1 cellular context compared by ENCODE assay signal in the genomic region with DNA sequence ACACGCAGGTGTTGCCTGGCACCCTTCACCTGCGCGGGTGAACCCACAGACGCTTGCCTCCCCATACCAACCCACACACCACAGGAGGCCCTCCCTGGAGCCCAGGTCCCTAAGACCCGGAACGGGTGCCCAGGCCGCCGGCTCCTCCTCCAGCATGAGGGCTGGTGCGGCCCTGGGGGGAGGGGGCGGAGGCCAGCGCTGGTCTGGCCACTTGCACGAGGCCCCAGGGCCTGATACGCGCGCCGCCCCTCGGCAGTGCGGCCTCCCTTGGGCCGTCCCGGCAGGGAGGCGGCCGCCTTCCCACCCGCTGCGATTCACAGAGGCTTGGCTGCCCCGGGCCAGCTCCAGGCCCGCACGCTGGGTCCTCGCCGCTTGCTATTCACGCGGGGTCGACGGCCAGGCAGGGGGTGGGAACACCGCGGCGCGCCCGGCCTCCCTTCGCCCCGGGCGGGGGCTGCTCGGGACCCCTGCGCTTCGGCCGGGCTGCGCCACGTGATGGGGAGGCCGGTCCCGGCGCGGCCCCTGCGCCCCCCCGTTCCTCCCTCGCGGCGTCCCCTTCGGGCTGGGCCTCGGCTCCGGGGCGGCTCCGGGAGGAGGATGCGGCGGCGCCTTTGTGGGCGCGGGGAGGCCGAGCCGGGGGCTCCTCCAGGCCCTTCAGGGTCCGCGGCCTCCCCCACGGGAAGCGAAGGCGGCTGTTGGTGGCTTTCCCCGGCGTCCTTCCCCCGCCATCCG.
TF ChIP-seq lines count a peak whose summit lies in the region.

No MANE protein-coding gene starts in this region.

TF ChIP-seq in HepG2, 621 proteins besides CTCF, POLR2A, EP300 and RAD21 (continued from another document and continues in another):
- TF ChIP-seq, protein P1, sequence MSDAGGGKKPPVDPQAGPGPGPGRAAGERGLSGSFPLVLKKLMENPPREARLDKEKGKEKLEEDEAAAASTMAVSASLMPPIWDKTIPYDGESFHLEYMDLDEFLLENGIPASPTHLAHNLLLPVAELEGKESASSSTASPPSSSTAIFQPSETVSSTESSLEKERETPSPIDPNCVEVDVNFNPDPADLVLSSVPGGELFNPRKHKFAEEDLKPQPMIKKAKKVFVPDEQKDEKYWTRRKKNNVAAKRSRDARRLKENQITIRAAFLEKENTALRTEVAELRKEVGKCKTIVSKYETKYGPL (CRISPR knock-in tag; IDR thresholded peaks at IDR 0.05): no peak
- TF ChIP-seq FOXA3 (CRISPR knock-in tag; IDR thresholded peaks at IDR 0.05): no peak
- no peak for TF ChIP-seq HHEX (CRISPR knock-in tag; IDR thresholded peaks at IDR 0.05)
- TF ChIP-seq ZFAT (CRISPR knock-in tag; conservative IDR thresholded peaks at IDR 0.05): no peak
- TF ChIP-seq RXRA (CRISPR knock-in tag; IDR thresholded peaks at IDR 0.05): no peak; the same call in 1 of the 2 replicates
- TF ChIP-seq, protein P2, sequence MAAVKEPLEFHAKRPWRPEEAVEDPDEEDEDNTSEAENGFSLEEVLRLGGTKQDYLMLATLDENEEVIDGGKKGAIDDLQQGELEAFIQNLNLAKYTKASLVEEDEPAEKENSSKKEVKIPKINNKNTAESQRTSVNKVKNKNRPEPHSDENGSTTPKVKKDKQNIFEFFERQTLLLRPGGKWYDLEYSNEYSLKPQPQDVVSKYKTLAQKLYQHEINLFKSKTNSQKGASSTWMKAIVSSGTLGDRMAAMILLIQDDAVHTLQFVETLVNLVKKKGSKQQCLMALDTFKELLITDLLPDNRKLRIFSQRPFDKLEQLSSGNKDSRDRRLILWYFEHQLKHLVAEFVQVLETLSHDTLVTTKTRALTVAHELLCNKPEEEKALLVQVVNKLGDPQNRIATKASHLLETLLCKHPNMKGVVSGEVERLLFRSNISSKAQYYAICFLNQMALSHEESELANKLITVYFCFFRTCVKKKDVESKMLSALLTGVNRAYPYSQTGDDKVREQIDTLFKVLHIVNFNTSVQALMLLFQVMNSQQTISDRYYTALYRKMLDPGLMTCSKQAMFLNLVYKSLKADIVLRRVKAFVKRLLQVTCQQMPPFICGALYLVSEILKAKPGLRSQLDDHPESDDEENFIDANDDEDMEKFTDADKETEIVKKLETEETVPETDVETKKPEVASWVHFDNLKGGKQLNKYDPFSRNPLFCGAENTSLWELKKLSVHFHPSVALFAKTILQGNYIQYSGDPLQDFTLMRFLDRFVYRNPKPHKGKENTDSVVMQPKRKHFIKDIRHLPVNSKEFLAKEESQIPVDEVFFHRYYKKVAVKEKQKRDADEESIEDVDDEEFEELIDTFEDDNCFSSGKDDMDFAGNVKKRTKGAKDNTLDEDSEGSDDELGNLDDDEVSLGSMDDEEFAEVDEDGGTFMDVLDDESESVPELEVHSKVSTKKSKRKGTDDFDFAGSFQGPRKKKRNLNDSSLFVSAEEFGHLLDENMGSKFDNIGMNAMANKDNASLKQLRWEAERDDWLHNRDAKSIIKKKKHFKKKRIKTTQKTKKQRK (IDR thresholded peaks at IDR 0.05; ENCODE audit: low read length): no peak
- no peak for TF ChIP-seq NFE2L2 (IDR thresholded peaks at IDR 0.05; ENCODE audit: low read length)
- TF ChIP-seq, protein P3, sequence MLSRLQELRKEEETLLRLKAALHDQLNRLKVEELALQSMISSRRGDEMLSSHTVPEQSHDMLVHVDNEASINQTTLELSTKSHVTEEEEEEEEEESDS (CRISPR knock-in tag; IDR thresholded peaks at IDR 0.05; ENCODE audit: borderline replicate concordance): no peak
- no peak for TF ChIP-seq ZFP62 (CRISPR knock-in tag; IDR thresholded peaks at IDR 0.05)
- TF ChIP-seq, protein P4, sequence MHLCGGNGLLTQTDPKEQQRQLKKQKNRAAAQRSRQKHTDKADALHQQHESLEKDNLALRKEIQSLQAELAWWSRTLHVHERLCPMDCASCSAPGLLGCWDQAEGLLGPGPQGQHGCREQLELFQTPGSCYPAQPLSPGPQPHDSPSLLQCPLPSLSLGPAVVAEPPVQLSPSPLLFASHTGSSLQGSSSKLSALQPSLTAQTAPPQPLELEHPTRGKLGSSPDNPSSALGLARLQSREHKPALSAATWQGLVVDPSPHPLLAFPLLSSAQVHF (CRISPR knock-in tag; IDR thresholded peaks at IDR 0.05): no peak
- TF ChIP-seq CBFB (CRISPR knock-in tag; IDR thresholded peaks at IDR 0.05): peak; percentile 20; the same call in 1 of the 2 replicates
- no peak for TF ChIP-seq ZNF30 (CRISPR knock-in tag; IDR thresholded peaks at IDR 0.05)
- no peak; the same call in 1 of the 2 replicates for TF ChIP-seq ZNF264 (CRISPR knock-in tag; IDR thresholded peaks at IDR 0.05)
- TF ChIP-seq PITX1 (CRISPR knock-in tag; IDR thresholded peaks at IDR 0.05): peak; percentile 36; the same call in 1 of the 2 replicates
- no peak for TF ChIP-seq ATF7-NPFF (CRISPR knock-in tag; IDR thresholded peaks at IDR 0.05; ENCODE audit: low read depth)
- TF ChIP-seq FLYWCH1 (CRISPR knock-in tag; IDR thresholded peaks at IDR 0.05): no peak
- peak; percentile 33; the same call in 1 of the 2 replicates for TF ChIP-seq ZFP90 (CRISPR knock-in tag; IDR thresholded peaks at IDR 0.05; ENCODE audit: borderline replicate concordance)
- TF ChIP-seq, protein P5, sequence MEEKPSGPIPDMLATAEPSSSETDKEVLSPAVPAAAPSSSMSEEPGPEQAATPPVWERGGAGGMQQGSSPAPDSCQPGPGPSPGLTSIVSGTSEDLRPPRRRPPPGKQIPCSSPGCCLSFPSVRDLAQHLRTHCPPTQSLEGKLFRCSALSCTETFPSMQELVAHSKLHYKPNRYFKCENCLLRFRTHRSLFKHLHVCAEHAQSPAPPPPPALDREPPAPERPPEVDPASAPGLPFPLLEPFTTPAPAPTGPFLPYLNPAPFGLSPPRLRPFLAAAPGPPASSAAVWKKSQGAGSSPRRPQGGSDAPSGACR (CRISPR knock-in tag; IDR thresholded peaks at IDR 0.05): no peak
- no peak for TF ChIP-seq ZNF746 (CRISPR knock-in tag; IDR thresholded peaks at IDR 0.05)
- no peak for TF ChIP-seq TBP (CRISPR knock-in tag; IDR thresholded peaks at IDR 0.05)
- no peak; the same call in 1 of the 2 replicates for TF ChIP-seq ETV5 (CRISPR knock-in tag; IDR thresholded peaks at IDR 0.05; ENCODE audit: borderline replicate concordance)
- no peak for TF ChIP-seq ZFP36L2 (CRISPR knock-in tag; IDR thresholded peaks at IDR 0.05)
- peak; percentile 46; the same call in 1 of the 2 replicates for TF ChIP-seq HES4 (CRISPR knock-in tag; IDR thresholded peaks at IDR 0.05; ENCODE audit: borderline replicate concordance)
- TF ChIP-seq DMAP1 (CRISPR knock-in tag; IDR thresholded peaks at IDR 0.05): peak; percentile 59; the same call in 1 of the 2 replicates
- TF ChIP-seq HOXA7 (CRISPR knock-in tag; IDR thresholded peaks at IDR 0.05): no peak
- no peak for TF ChIP-seq MED1 (CRISPR knock-in tag; IDR thresholded peaks at IDR 0.05)
- no peak for TF ChIP-seq PCBP2 (optimal IDR thresholded peaks at IDR 0.05; ENCODE audit: low read depth, low read length, poor library complexity, severe bottlenecking)
- TF ChIP-seq KDM5B (CRISPR knock-in tag; IDR thresholded peaks at IDR 0.05; ENCODE audit: borderline replicate concordance): peak; percentile 61; the same call in 1 of the 2 replicates
- TF ChIP-seq DPF2 (CRISPR knock-in tag; IDR thresholded peaks at IDR 0.05; ENCODE audit: borderline replicate concordance, low read depth): no peak
- TF ChIP-seq ZNF382 (CRISPR knock-in tag; IDR thresholded peaks at IDR 0.05; ENCODE audit: borderline replicate concordance): no peak
- no peak; the same call in 1 of the 2 replicates for TF ChIP-seq ZBTB42 (CRISPR knock-in tag; IDR thresholded peaks at IDR 0.05)
- no peak for TF ChIP-seq DNMT3B (CRISPR knock-in tag; conservative IDR thresholded peaks at IDR 0.05)
- TF ChIP-seq, protein P6, sequence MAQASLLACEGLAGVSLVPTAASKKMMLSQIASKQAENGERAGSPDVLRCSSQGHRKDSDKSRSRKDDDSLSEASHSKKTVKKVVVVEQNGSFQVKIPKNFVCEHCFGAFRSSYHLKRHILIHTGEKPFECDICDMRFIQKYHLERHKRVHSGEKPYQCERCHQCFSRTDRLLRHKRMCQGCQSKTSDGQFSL (CRISPR knock-in tag; IDR thresholded peaks at IDR 0.05): peak; percentile 1; the same call in 1 of the 2 replicates
- no peak; the same call in 1 of the 2 replicates for TF ChIP-seq SALL1 (CRISPR knock-in tag; IDR thresholded peaks at IDR 0.05)
- no peak for TF ChIP-seq KLF13 (CRISPR knock-in tag; IDR thresholded peaks at IDR 0.05)
- TF ChIP-seq ZNF136 (CRISPR knock-in tag; IDR thresholded peaks at IDR 0.05; ENCODE audit: low read depth): no peak
- TF ChIP-seq, protein P7, sequence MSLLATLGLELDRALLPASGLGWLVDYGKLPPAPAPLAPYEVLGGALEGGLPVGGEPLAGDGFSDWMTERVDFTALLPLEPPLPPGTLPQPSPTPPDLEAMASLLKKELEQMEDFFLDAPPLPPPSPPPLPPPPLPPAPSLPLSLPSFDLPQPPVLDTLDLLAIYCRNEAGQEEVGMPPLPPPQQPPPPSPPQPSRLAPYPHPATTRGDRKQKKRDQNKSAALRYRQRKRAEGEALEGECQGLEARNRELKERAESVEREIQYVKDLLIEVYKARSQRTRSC (CRISPR knock-in tag; IDR thresholded peaks at IDR 0.05; ENCODE audit: low read depth): peak; percentile 74; the same call in 1 of the 2 replicates
- no peak for TF ChIP-seq MZF1 (CRISPR knock-in tag; IDR thresholded peaks at IDR 0.05; ENCODE audit: borderline replicate concordance)
- TF ChIP-seq, protein P8, sequence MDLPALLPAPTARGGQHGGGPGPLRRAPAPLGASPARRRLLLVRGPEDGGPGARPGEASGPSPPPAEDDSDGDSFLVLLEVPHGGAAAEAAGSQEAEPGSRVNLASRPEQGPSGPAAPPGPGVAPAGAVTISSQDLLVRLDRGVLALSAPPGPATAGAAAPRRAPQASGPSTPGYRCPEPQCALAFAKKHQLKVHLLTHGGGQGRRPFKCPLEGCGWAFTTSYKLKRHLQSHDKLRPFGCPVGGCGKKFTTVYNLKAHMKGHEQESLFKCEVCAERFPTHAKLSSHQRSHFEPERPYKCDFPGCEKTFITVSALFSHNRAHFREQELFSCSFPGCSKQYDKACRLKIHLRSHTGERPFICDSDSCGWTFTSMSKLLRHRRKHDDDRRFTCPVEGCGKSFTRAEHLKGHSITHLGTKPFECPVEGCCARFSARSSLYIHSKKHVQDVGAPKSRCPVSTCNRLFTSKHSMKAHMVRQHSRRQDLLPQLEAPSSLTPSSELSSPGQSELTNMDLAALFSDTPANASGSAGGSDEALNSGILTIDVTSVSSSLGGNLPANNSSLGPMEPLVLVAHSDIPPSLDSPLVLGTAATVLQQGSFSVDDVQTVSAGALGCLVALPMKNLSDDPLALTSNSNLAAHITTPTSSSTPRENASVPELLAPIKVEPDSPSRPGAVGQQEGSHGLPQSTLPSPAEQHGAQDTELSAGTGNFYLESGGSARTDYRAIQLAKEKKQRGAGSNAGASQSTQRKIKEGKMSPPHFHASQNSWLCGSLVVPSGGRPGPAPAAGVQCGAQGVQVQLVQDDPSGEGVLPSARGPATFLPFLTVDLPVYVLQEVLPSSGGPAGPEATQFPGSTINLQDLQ (CRISPR knock-in tag; IDR thresholded peaks at IDR 0.05): no peak
- TF ChIP-seq HMG20A (CRISPR knock-in tag; IDR thresholded peaks at IDR 0.05; ENCODE audit: borderline replicate concordance): no peak
- 0 out of 2 replicates have a peak, but pooled peaks have one; percentile 55 for TF ChIP-seq ZMAT3 (CRISPR knock-in tag; conservative IDR thresholded peaks at IDR 0.05)
- TF ChIP-seq, protein P9, sequence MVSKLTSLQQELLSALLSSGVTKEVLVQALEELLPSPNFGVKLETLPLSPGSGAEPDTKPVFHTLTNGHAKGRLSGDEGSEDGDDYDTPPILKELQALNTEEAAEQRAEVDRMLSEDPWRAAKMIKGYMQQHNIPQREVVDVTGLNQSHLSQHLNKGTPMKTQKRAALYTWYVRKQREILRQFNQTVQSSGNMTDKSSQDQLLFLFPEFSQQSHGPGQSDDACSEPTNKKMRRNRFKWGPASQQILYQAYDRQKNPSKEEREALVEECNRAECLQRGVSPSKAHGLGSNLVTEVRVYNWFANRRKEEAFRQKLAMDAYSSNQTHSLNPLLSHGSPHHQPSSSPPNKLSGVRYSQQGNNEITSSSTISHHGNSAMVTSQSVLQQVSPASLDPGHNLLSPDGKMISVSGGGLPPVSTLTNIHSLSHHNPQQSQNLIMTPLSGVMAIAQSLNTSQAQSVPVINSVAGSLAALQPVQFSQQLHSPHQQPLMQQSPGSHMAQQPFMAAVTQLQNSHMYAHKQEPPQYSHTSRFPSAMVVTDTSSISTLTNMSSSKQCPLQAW (CRISPR knock-in tag; IDR thresholded peaks at IDR 0.05): peak; percentile 42; the same call in 1 of the 2 replicates
- TF ChIP-seq GABPA (IDR thresholded peaks at IDR 0.05; ENCODE audit: low read depth, low read length): no peak
- no peak for TF ChIP-seq GABPA (CRISPR knock-in tag; IDR thresholded peaks at IDR 0.05; ENCODE audit: low read depth)
- TF ChIP-seq BHLHE40 (IDR thresholded peaks at IDR 0.05; ENCODE audit: low read length): no peak
- no peak for TF ChIP-seq RFX5 (IDR thresholded peaks at IDR 0.05; ENCODE audit: low read depth, low read length)
- no peak for TF ChIP-seq ZBTB21 (CRISPR knock-in tag; IDR thresholded peaks at IDR 0.05)
- TF ChIP-seq, protein P10, sequence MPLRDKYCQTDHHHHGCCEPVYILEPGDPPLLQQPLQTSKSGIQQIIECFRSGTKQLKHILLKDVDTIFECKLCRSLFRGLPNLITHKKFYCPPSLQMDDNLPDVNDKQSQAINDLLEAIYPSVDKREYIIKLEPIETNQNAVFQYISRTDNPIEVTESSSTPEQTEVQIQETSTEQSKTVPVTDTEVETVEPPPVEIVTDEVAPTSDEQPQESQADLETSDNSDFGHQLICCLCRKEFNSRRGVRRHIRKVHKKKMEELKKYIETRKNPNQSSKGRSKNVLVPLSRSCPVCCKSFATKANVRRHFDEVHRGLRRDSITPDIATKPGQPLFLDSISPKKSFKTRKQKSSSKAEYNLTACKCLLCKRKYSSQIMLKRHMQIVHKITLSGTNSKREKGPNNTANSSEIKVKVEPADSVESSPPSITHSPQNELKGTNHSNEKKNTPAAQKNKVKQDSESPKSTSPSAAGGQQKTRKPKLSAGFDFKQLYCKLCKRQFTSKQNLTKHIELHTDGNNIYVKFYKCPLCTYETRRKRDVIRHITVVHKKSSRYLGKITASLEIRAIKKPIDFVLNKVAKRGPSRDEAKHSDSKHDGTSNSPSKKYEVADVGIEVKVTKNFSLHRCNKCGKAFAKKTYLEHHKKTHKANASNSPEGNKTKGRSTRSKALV (CRISPR knock-in tag; IDR thresholded peaks at IDR 0.05): no peak
- TF ChIP-seq DNMT1 (CRISPR knock-in tag; IDR thresholded peaks at IDR 0.05): no peak
- peak; percentile 15; the same call in 1 of the 2 replicates for TF ChIP-seq KDM5A (IDR thresholded peaks at IDR 0.05; ENCODE audit: borderline replicate concordance, low read length)
- TF ChIP-seq, protein P11, sequence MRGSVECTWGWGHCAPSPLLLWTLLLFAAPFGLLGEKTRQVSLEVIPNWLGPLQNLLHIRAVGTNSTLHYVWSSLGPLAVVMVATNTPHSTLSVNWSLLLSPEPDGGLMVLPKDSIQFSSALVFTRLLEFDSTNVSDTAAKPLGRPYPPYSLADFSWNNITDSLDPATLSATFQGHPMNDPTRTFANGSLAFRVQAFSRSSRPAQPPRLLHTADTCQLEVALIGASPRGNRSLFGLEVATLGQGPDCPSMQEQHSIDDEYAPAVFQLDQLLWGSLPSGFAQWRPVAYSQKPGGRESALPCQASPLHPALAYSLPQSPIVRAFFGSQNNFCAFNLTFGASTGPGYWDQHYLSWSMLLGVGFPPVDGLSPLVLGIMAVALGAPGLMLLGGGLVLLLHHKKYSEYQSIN (CRISPR knock-in tag; IDR thresholded peaks at IDR 0.05; ENCODE audit: borderline replicate concordance): no peak
- TF ChIP-seq ZFP1 (CRISPR knock-in tag; IDR thresholded peaks at IDR 0.05): no peak
- no peak for TF ChIP-seq SNRNP70 (IDR thresholded peaks at IDR 0.05; ENCODE audit: low read depth, low read length)
- TF ChIP-seq IKZF1 (IDR thresholded peaks at IDR 0.05): no peak
- no peak for TF ChIP-seq ZBTB3 (CRISPR knock-in tag; IDR thresholded peaks at IDR 0.05; ENCODE audit: borderline replicate concordance, low read depth)
- TF ChIP-seq ZNF121 (CRISPR knock-in tag; IDR thresholded peaks at IDR 0.05): 0 out of 2 replicates have a peak, but pooled peaks have one; percentile 42
